In genomic region chr3:156674046-156674910, GRCh38 we compare ENCODE assay signal across 8 cellular contexts. TPM values are rescaled to one million over a fixed set of nuclear protein-coding genes. Genes with fewer than 3 reads are reported as not detected.
DNase-seq lines count a peak whose midpoint lies in the region; ATAC-seq and TF ChIP-seq lines count a peak whose summit lies in the region.

TSS of gene TIPARP (plus strand) at chr3:156674590. CDS start at chr3:156677698, 3,108 bp downstream.

- peak within 1 kb of the TSS; percentile 26 for H3K14ac ChIP-seq in trophoblast cell (ENCODE audit: low read length)

- TF ChIP-seq EP300 in transverse colon (IDR thresholded peaks at IDR 0.05; ENCODE audit: low read depth): peak; percentile 67

- peak within 1 kb of the TSS; percentile 36 for H2BK5ac ChIP-seq in trophoblast cell (ENCODE audit: low read depth, low read length, poor library complexity)

- peak within 1 kb of the TSS; percentile 97 for H3K9ac ChIP-seq in adipocyte (ENCODE audit: low read length)
- peak within 1 kb of the TSS; percentile 60 for H3K9ac ChIP-seq in trophoblast cell (ENCODE audit: low read length)

- H3K18ac ChIP-seq in trophoblast cell (ENCODE audit: low read length): peak within 1 kb of the TSS; percentile 22

- peak within 1 kb of the TSS; percentile 59 for H2AFZ ChIP-seq in trophoblast cell (ENCODE audit: insufficient read depth, low read length, poor library complexity)

- H3K27ac ChIP-seq in cardiac muscle cell (peak within 1 kb of the TSS; percentile 88), trophoblast cell (ENCODE audit: low read depth, low read length) (peak within 1 kb of the TSS; percentile 83), transverse colon (peak within 1 kb of the TSS; percentile 97 to 100 (median 99))

- ATAC-seq in HG02798 (IDR thresholded peaks at IDR 0.05; ENCODE audit: poor library complexity, unreplicated experiment): peak; percentile 86

- peak within 1 kb of the TSS; percentile 21 for H4K91ac ChIP-seq in trophoblast cell (ENCODE audit: low read depth, low read length)

- peak; percentile 100 for TF ChIP-seq POLR2A in transverse colon (IDR thresholded peaks at IDR 0.05)

- no CpG with 5 or more reads among the region's 105 CpGs for WGBS in trophoblast cell (ENCODE audit: extremely low coverage, insufficient coverage, insufficient read length)
- 0% methylated on average over 67 of the region's 105 CpGs; no CpG with 5 or more reads in 1 of the 2 donors for WGBS in transverse colon (ENCODE audit: low coverage in 1 of 2), 2 donors

- peak within 1 kb of the TSS; percentile 51 for H4K8ac ChIP-seq in trophoblast cell (ENCODE audit: low read depth, low read length)

- peak; percentile 96 for DNase-seq in NCI-H1417 treated with DMSO at 0.1 percent for 48 hours (lab: John Stamatoyannopoulos, UW)
- peak; percentile 98 for DNase-seq in SW480 (ENCODE audit: low spot score)
- DNase-seq in adipocyte (ENCODE audit: low read depth): peak; percentile 100
- DNase-seq in cardiac muscle cell (ENCODE audit: low read depth in 1 of 2, low spot score in 1 of 2): peak; percentile 98
- DNase-seq in trophoblast cell: peak; percentile 99 to 100
- peak; percentile 100 for DNase-seq in transverse colon

- intact Hi-C loops in transverse colon (cut with DNase I; ENCODE audit: low total_unique reads): loop anchor here (10.0 kb wide), 1 partner anchor 519 kb away; no protein-coding TSS in a partner anchor

- in situ Hi-C loops in transverse colon (cut with MboI; ENCODE audit: low pct_ligation_motif_present in 1 of 4, low pct_unique_long_range_greater_than_20kb in 1 of 4, low sequenced_read_pairs in 3 of 4): loop anchor here (10.0 to 25.0 kb wide), 4 partner anchors 112 to 537 kb away; partner anchors contain the start of gene SSR3 (in 2 of the 4)

- H2BK120ac ChIP-seq in trophoblast cell (ENCODE audit: insufficient read depth, low read length, poor library complexity): peak within 1 kb of the TSS; percentile 25

- H2AK5ac ChIP-seq in trophoblast cell (ENCODE audit: low read length): no peak within 1 kb of the TSS

- H3K27me3 ChIP-seq in adipocyte (replicated peaks; ENCODE audit: control insufficient read depth, insufficient read depth, low read length) (no peaks in the 10 kb centered on the region), cardiac muscle cell (no peaks in the 10 kb centered on the region), trophoblast cell (ENCODE audit: insufficient read depth, low read length) (no peaks in the 10 kb centered on the region), transverse colon (no peaks in the 10 kb centered on the region)

- H3K4ac ChIP-seq in trophoblast cell (ENCODE audit: low read depth, low read length): peak within 1 kb of the TSS; percentile 52

- peaks cover 16% of the 10 kb centered on the region for H3K36me3 ChIP-seq in adipocyte (ENCODE audit: control insufficient read depth, insufficient read depth, low read length, severe bottlenecking)
- H3K36me3 ChIP-seq in cardiac muscle cell: peaks cover 17% of the 10 kb centered on the region
- H3K36me3 ChIP-seq in trophoblast cell (ENCODE audit: control insufficient read depth in 1 of 2, insufficient read depth in 2 of 2, low read length in 2 of 2): peaks cover 2 to 3% of the 10 kb centered on the region in 2 experiments
- H3K36me3 ChIP-seq in transverse colon: peaks cover 0 to 13% (median 0%) of the 10 kb centered on the region in 4 donors

- H2BK12ac ChIP-seq in trophoblast cell (ENCODE audit: low read length): no peak within 1 kb of the TSS

- H3K79me1 ChIP-seq in trophoblast cell (ENCODE audit: low read length): peaks cover 17% of the 10 kb centered on the region

- TF ChIP-seq CTCF in GM12875 (IDR thresholded peaks at IDR 0.05; ENCODE audit: borderline replicate concordance, insufficient read depth, low read depth, low read length): peak; percentile 75
- peak; percentile 58 for TF ChIP-seq CTCF in cardiac muscle cell (IDR thresholded peaks at IDR 0.05; ENCODE audit: low read depth, low read length)
- peak; percentile 54 to 91 (median 71) for TF ChIP-seq CTCF in transverse colon (IDR thresholded peaks at IDR 0.05)

- H4K12ac ChIP-seq in trophoblast cell (ENCODE audit: low read depth, low read length): peak within 1 kb of the TSS; percentile 31

- H3K4me1 ChIP-seq in adipocyte (ENCODE audit: control insufficient read depth, insufficient read depth, low read length) (peaks cover 40% of the 10 kb centered on the region), cardiac muscle cell (ENCODE audit: low read depth) (peaks cover 23% of the 10 kb centered on the region), trophoblast cell (ENCODE audit: control insufficient read depth in 1 of 2, insufficient read depth in 2 of 2, low read length in 2 of 2) (no peaks in the 10 kb centered on the region), transverse colon (peaks cover 12 to 53% (median 23%) of the 10 kb centered on the region in 4 donors)

- no peak within 1 kb of the TSS for H3K23ac ChIP-seq in trophoblast cell (ENCODE audit: low read length)

- peaks cover 12% of the 10 kb centered on the region for H3K79me2 ChIP-seq in trophoblast cell (ENCODE audit: control insufficient read depth, insufficient read depth, low read length, poor library complexity)

- peak within 1 kb of the TSS; percentile 72 for H3K4me2 ChIP-seq in trophoblast cell (ENCODE audit: low read length)

- H3K4me3 ChIP-seq in GM12875 (ENCODE audit: low read depth, low read length): peak within 1 kb of the TSS; percentile 90
- H3K4me3 ChIP-seq in adipocyte (ENCODE audit: low read length): peak within 1 kb of the TSS; percentile 98
- peak within 1 kb of the TSS; percentile 99 for H3K4me3 ChIP-seq in cardiac muscle cell
- peak within 1 kb of the TSS; percentile 86 for H3K4me3 ChIP-seq in trophoblast cell (ENCODE audit: low read depth, low read length)
- H3K4me3 ChIP-seq in transverse colon: peak within 1 kb of the TSS; percentile 69 to 98 (median 86)

- no peaks in the 10 kb centered on the region for H3K9me3 ChIP-seq in adipocyte (ENCODE audit: control insufficient read depth, low read length)
- no peaks in the 10 kb centered on the region for H3K9me3 ChIP-seq in cardiac muscle cell (ENCODE audit: low read depth)
- no peaks in the 10 kb centered on the region for H3K9me3 ChIP-seq in trophoblast cell (ENCODE audit: insufficient read depth, low read depth, low read length)
- no peaks in the 10 kb centered on the region for H3K9me3 ChIP-seq in transverse colon

RNA-seq across cellular contexts. Expression of gene TIPARP, which starts in this region (rescaled TPM):
- 71.4 and 115 TPM in 2 replicates for total RNA-seq in cardiac muscle cell
- 22.2 and 37.1 TPM in 2 replicates for polyA plus RNA-seq in cardiac muscle cell
- polyA plus RNA-seq in trophoblast cell (2013): 31.9 and 33.4 TPM in 2 replicates
- 10 to 100 TPM; 11.9 to 47.1 (median 34.3) TPM for total RNA-seq in transverse colon

Comparison
In these comparisons a context has a peak if more than half of its experiments do, and no peak if none do; other contexts are left out.
1. Peak in every context shown above with its lines: DNase-seq, ATAC-seq, H3K4me3 ChIP-seq and H3K27ac ChIP-seq.